16 cellular contexts compared by ENCODE assay signal in genomic region chr3:58520403-58520784, GRCh38. TPM values are rescaled to one million over a fixed set of nuclear protein-coding genes. Genes with fewer than 3 reads are reported as not detected.
DNase-seq lines count a peak whose midpoint lies in the region; ATAC-seq, FAIRE-seq and TF ChIP-seq lines count a peak whose summit lies in the region.
"Had no signal": no experiment of that assay in that cellular context is flagged by ENCODE, and none has a peak within 500 bp of the region (broad histone marks: within the 10 kb centered on the region; RNA-seq: fewer than 3 reads in every experiment).

No MANE protein-coding gene starts in this region.

- no peak overlapping the region for H3K9ac ChIP-seq in K562 (ENCODE audit: insufficient read depth in 1 of 2, low read depth in 2 of 2, low read length in 2 of 2)

- TF ChIP-seq CTCF in K562 (IDR thresholded peaks at IDR 0.05 in 2 of 3, conservative IDR thresholded peaks at IDR 0.05 in 1 of 3; ENCODE audit: insufficient read depth in 2 of 3, low read depth in 1 of 3, low read length in 3 of 3) (no peak), nephron (IDR thresholded peaks at IDR 0.05; ENCODE audit: unreplicated experiment in 3 of 3) (no peak), type B pancreatic cell (conservative IDR thresholded peaks at IDR 0.05) (no peak), upper lobe of right lung (IDR thresholded peaks at IDR 0.05) (no peak)

- H3K9me3 ChIP-seq in K562 (replicated peaks; ENCODE audit: control insufficient read depth, insufficient read depth, low read depth, low read length) = no peaks in the 10 kb centered on the region
- H3K9me3 ChIP-seq in upper lobe of right lung = no peaks in the 10 kb centered on the region
- H3K9me3 ChIP-seq: A549 had no signal

- ATAC-seq in K562 = peak; percentile 59
- ATAC-seq in Right ventricle myocardium inferior = no peak
- ATAC-seq in HG03097 (IDR thresholded peaks at IDR 0.05; ENCODE audit: low FRiP score, unreplicated experiment) = no peak
- ATAC-seq in upper lobe of right lung = no peak
- ATAC-seq in GM19324 (IDR thresholded peaks at IDR 0.05; ENCODE audit: low FRiP score, unreplicated experiment) = no peak
- ATAC-seq: CD8-positive, alpha-beta T cell; HCT116 had no signal

- H2AFZ ChIP-seq in K562 (ENCODE audit: low read depth, low read length) = 0 out of 2 replicates have a peak overlapping the region, but pooled peaks have one; percentile 82

- peak; percentile 62 for FAIRE-seq in K562 (lab: Jason Lieb, UNC)
- FAIRE-seq: A549, GM19239 had no signal

- H3K27me3 Mint-ChIP-seq in nephron (ENCODE audit: low read depth) (peaks cover 5% of the 10 kb centered on the region), type B pancreatic cell (no peaks in the 10 kb centered on the region)

- no peaks in the 10 kb centered on the region for H4K20me1 ChIP-seq in K562 (replicated peaks; ENCODE audit: control insufficient read depth, insufficient read depth, low read length)

- H3K27ac Mint-ChIP-seq in nephron (peak overlapping the region in 2 of 3 experiments; percentile 35 to 63), type B pancreatic cell (peak overlapping the region; percentile 43)
- H3K27ac Mint-ChIP-seq: CD14-positive monocyte; CD8-positive, alpha-beta T cell had no signal

- H3K36me3 Mint-ChIP-seq in nephron (ENCODE audit: low read depth) (peaks cover 19% of the 10 kb centered on the region), type B pancreatic cell (no peaks in the 10 kb centered on the region)
- H3K36me3 Mint-ChIP-seq: CD8-positive, alpha-beta T cell had no signal

- CTCF ChIA-PET in K562 (lab: Yijun Ruan, JAX; ENCODE audit: low intra/inter-chr PET ratio) = no interaction called here

- BruUV-seq in K562 (replicated peaks; lab: Mats Ljungman, UMichigan) = no TSS peak

- WGBS in K562 (ENCODE audit: insufficient coverage, low coverage, missing lambda C conversion rate) = 20% methylated on average over 2 of the region's 3 CpGs

- no peaks in the 10 kb centered on the region for H3K9me3 Mint-ChIP-seq in nephron
- no peaks in the 10 kb centered on the region for H3K9me3 Mint-ChIP-seq in type B pancreatic cell
- H3K9me3 Mint-ChIP-seq: CD14-positive monocyte; CD8-positive, alpha-beta T cell had no signal

- no peak for TF ChIP-seq RAD21 in K562 (CRISPR knock-in tag; conservative IDR thresholded peaks at IDR 0.05 in 1 of 2, IDR thresholded peaks at IDR 0.05 in 1 of 2)

- H3K79me2 ChIP-seq in K562 (ENCODE audit: control insufficient read depth, insufficient read depth, low read length) = no peaks in the 10 kb centered on the region

- H3K27me3 ChIP-seq in K562 (ENCODE audit: control insufficient read depth in 2 of 2, insufficient read depth in 2 of 2, low read length in 2 of 2) = peaks cover 0 to 4% of the 10 kb centered on the region in 2 experiments; a peak in 1 of 5 replicates
- no peaks in the 10 kb centered on the region for H3K27me3 ChIP-seq in upper lobe of right lung

- in situ Hi-C loops in K562 (cut with MboI) = no loop called here

- H3K4me3 ChIP-seq in K562 (no peak overlapping the region), upper lobe of right lung (no peak overlapping the region)
- H3K4me3 ChIP-seq: A549 had no signal

- no peak overlapping the region for H3K4me3 Mint-ChIP-seq in nephron
- H3K4me3 Mint-ChIP-seq in type B pancreatic cell = peak overlapping the region; percentile 36
- H3K4me3 Mint-ChIP-seq: CD14-positive monocyte; CD8-positive, alpha-beta T cell had no signal

- H3K4me2 ChIP-seq in K562 (ENCODE audit: insufficient read depth, low read length) = peak overlapping the region; percentile 24
- H3K4me2 ChIP-seq: A549 had no signal

- POLR2A ChIA-PET in K562 (lab: Yijun Ruan, JAX) = interaction anchor here (0.6 to 1.6 kb wide), 4 partner anchors 10 to 919 kb away, joined by 3 to 5 read pairs (median 4); partner anchors contain the start of gene PDHB

- H3K36me3 ChIP-seq in K562 (ENCODE audit: control insufficient read depth, insufficient read depth, low read length) (no peaks in the 10 kb centered on the region), upper lobe of right lung (peaks cover 14% of the 10 kb centered on the region)

- H3K27ac ChIP-seq in K562 (ENCODE audit: extremely low read depth, low read depth, low read length) (peak overlapping the region; percentile 23; the same call in 2 of the 3 replicates), upper lobe of right lung (no peak overlapping the region)
- H3K27ac ChIP-seq: A549 had no signal

- peak; percentile 17 to 47 (median 28) for DNase-seq in K562 (ENCODE audit: extremely low read depth in 1 of 4, low spot score in 3 of 4)
- DNase-seq in islet precursor cell = peak; percentile 43
- DNase-seq in type B pancreatic cell (ENCODE audit: extremely low spot score, unreplicated experiment) = no peak
- DNase-seq in Right ventricle myocardium inferior (ENCODE audit: missing footprints) = no peak
- no peak for DNase-seq in upper lobe of right lung
- DNase-seq: CD8-positive, alpha-beta T cell; DMS53; GF-D8 had no signal

- no peaks in the 10 kb centered on the region for H3K9me1 ChIP-seq in K562 (ENCODE audit: control insufficient read depth, insufficient read depth, low read length)

- H3K4me1 ChIP-seq in K562 (replicated peaks in 1 of 2; ENCODE audit: control insufficient read depth in 2 of 2, insufficient read depth in 2 of 2, low read length in 2 of 2) (peaks cover 15 to 25% of the 10 kb centered on the region in 2 experiments; a peak in 4 of 5 replicates), upper lobe of right lung (no peaks in the 10 kb centered on the region)

- no peak for TF ChIP-seq POLR2A in K562 (conservative IDR thresholded peaks at IDR 0.05)

- intact Hi-C loops in K562 (cut with micrococcal nuclease) (no loop called here), Right ventricle myocardium inferior (cut with DNase I) (no loop called here), upper lobe of right lung (cut with DNase I) (no loop called here)

- H3K4me1 Mint-ChIP-seq in nephron = peaks cover 20% of the 10 kb centered on the region
- peaks cover 36% of the 10 kb centered on the region for H3K4me1 Mint-ChIP-seq in type B pancreatic cell (ENCODE audit: unreplicated experiment)

- TF ChIP-seq EP300 in K562 (IDR thresholded peaks at IDR 0.05; ENCODE audit: low read length) = no peak

RNA-seq across cellular contexts. Expression of gene ACOX2, which starts 16.6 kb away (rescaled TPM):
- total RNA-seq in K562 (2011; cell fraction: chromatin; rRNA removed; ENCODE audit: low replicate concordance) = not detected in 2 replicates
- not detected in 2 replicates for total RNA-seq in K562 (2011; cell fraction: nucleolus; rRNA removed)
- not detected in 2 replicates for total RNA-seq in K562 (2011; cell fraction: nucleoplasm; rRNA removed)
- total RNA-seq in K562 (2014; rRNA removed) (not detected in 2 replicates), K562 (2014; rRNA removed; fragmentation: Illumina TruSeq; extraction: Trizol) (not detected in 2 replicates), K562 (2015; rRNA removed; fragmentation: Illumina TruSeq; extraction: Trizol) (not detected in 2 replicates), K562 (2021) (not detected in 2 replicates), type B pancreatic cell (ENCODE audit: low replicate concordance) (5.6 and 6.9 TPM in 2 replicates), Right ventricle myocardium inferior (33.4 TPM), upper lobe of right lung (20.1 TPM)
- polyA plus RNA-seq in K562 (2011; rRNA removed) (not detected in 2 replicates), K562 (2014; fragmentation: Illumina TruSeq; extraction: Trizol) (not detected in 2 replicates), K562 (2014; fragmentation: Nextera tagmentation; extraction: Ambion mirVana) (under 1 TPM in 1 of 2 experiments, not detected in 1; 0.15 TPM), K562 (2014; rRNA removed) (not detected in 2 replicates)
- not detected in 2 replicates for polyA plus RNA-seq in K562 (2011; cell fraction: cytosol; rRNA removed)
- polyA plus RNA-seq in K562 (2011; cell fraction: nucleus; rRNA removed) = not detected in 2 replicates
- 0.25 TPM in 1 of 2 replicates, not detected in the other for polyA plus RNA-seq in K562 (2012)
- polyA minus RNA-seq in K562 (2011; rRNA and poly(A)+ RNA removed) = 0.63 TPM in 1 of 2 replicates, not detected in the other
- not detected in 2 replicates for polyA minus RNA-seq in K562 (2011; cell fraction: cytosol; rRNA and poly(A)+ RNA removed)
- polyA minus RNA-seq in K562 (2011; cell fraction: nucleus; rRNA and poly(A)+ RNA removed) = not detected in 2 replicates
- total RNA-seq: CD8-positive, alpha-beta T cell had no signal

RNA-seq across cellular contexts. Expression of gene KCTD6, which starts 28.5 kb away (rescaled TPM):
- 7.6 and 24.0 TPM in 2 replicates for total RNA-seq in K562 (2011; cell fraction: chromatin; rRNA removed; ENCODE audit: low replicate concordance)
- total RNA-seq in K562 (2011; cell fraction: nucleolus; rRNA removed) = 3.5 and 5.3 TPM in 2 replicates
- total RNA-seq in K562 (2011; cell fraction: nucleoplasm; rRNA removed) = 7.4 and 11.0 TPM in 2 replicates
- total RNA-seq in K562 (2014; rRNA removed) (2.1 and 4.4 TPM in 2 replicates), K562 (2014; rRNA removed; fragmentation: Illumina TruSeq; extraction: Trizol) (3.7 and 5.1 TPM in 2 replicates), K562 (2015; rRNA removed; fragmentation: Illumina TruSeq; extraction: Trizol) (5.2 and 5.3 TPM in 2 replicates), K562 (2021) (3.0 and 3.5 TPM in 2 replicates), type B pancreatic cell (ENCODE audit: low replicate concordance) (23.5 and 24.9 TPM in 2 replicates), Right ventricle myocardium inferior (11.3 TPM), upper lobe of right lung (8.2 TPM)
- polyA plus RNA-seq in K562 (2011; rRNA removed) (5.0 and 5.1 TPM in 2 replicates), K562 (2014; fragmentation: Illumina TruSeq; extraction: Trizol) (4.2 and 5.9 TPM in 2 replicates), K562 (2014; fragmentation: Nextera tagmentation; extraction: Ambion mirVana) (1 to 10 TPM; 4.0 to 4.5 TPM), K562 (2014; rRNA removed) (3.9 and 5.3 TPM in 2 replicates)
- polyA plus RNA-seq in K562 (2011; cell fraction: cytosol; rRNA removed) = 2.4 and 3.2 TPM in 2 replicates
- polyA plus RNA-seq in K562 (2011; cell fraction: nucleus; rRNA removed) = 2.8 and 3.6 TPM in 2 replicates
- polyA plus RNA-seq in K562 (2012) = 2.8 and 3.2 TPM in 2 replicates
- polyA minus RNA-seq in K562 (2011; rRNA and poly(A)+ RNA removed) = 4.3 and 5.2 TPM in 2 replicates
- 2.5 TPM in 1 of 2 replicates, not detected in the other for polyA minus RNA-seq in K562 (2011; cell fraction: cytosol; rRNA and poly(A)+ RNA removed)
- polyA minus RNA-seq in K562 (2011; cell fraction: nucleus; rRNA and poly(A)+ RNA removed) = 4.7 and 8.1 TPM in 2 replicates

RNA-seq across cellular contexts. Expression of gene FAM107A, which starts 56.8 kb away (rescaled TPM):
- total RNA-seq in K562 (2011; cell fraction: chromatin; rRNA removed; ENCODE audit: low replicate concordance) = not detected in 2 replicates
- total RNA-seq in K562 (2011; cell fraction: nucleolus; rRNA removed) = not detected in 2 replicates
- not detected in 2 replicates for total RNA-seq in K562 (2011; cell fraction: nucleoplasm; rRNA removed)
- not detected in 2 replicates for total RNA-seq in K562 (2014; rRNA removed)
- not detected in 2 replicates for total RNA-seq in K562 (2014; rRNA removed; fragmentation: Illumina TruSeq; extraction: Trizol)
- not detected in 2 replicates for total RNA-seq in K562 (2015; rRNA removed; fragmentation: Illumina TruSeq; extraction: Trizol)
- total RNA-seq in K562 (2021) = 0.07 TPM in 1 of 2 replicates, not detected in the other
- not detected in 2 replicates for polyA plus RNA-seq in K562 (2011; rRNA removed)
- polyA plus RNA-seq in K562 (2011; cell fraction: cytosol; rRNA removed) = not detected in 2 replicates
- not detected in 2 replicates for polyA plus RNA-seq in K562 (2011; cell fraction: nucleus; rRNA removed)
- not detected in 2 replicates for polyA plus RNA-seq in K562 (2012)
- not detected in 2 replicates for polyA plus RNA-seq in K562 (2014; fragmentation: Illumina TruSeq; extraction: Trizol)
- polyA plus RNA-seq in K562 (2014; fragmentation: Nextera tagmentation; extraction: Ambion mirVana) = not detected
- not detected in 2 replicates for polyA plus RNA-seq in K562 (2014; rRNA removed)
- not detected in 2 replicates for polyA minus RNA-seq in K562 (2011; rRNA and poly(A)+ RNA removed)
- polyA minus RNA-seq in K562 (2011; cell fraction: cytosol; rRNA and poly(A)+ RNA removed) = not detected in 2 replicates
- not detected in 2 replicates for polyA minus RNA-seq in K562 (2011; cell fraction: nucleus; rRNA and poly(A)+ RNA removed)
- total RNA-seq in type B pancreatic cell (ENCODE audit: low replicate concordance) = 2.9 and 4.5 TPM in 2 replicates
- total RNA-seq in Right ventricle myocardium inferior = 82.9 TPM
- 91.5 TPM for total RNA-seq in upper lobe of right lung
- total RNA-seq: CD8-positive, alpha-beta T cell; H4 had no signal
- polyA plus RNA-seq: CD14-positive monocyte had no signal

Comparison
In these comparisons a context has a peak if more than half of its experiments do, and no peak if none do; other contexts are left out.
1. DNase-seq: peak in K562 (4 of 4) and islet precursor cell (single experiment); none in type B pancreatic cell (single experiment), Right ventricle myocardium inferior (single experiment) and upper lobe of right lung (single experiment).
2. RNA of gene FAM107A, which starts 56.8 kb away (total RNA-seq): 91.5 TPM in upper lobe of right lung (single experiment) and 82.9 TPM in Right ventricle myocardium inferior (single experiment); 2.9 to 4.5 TPM in type B pancreatic cell and 0.07 TPM in K562; every median in the first group is over 10 times any median in the second.